ENCODE assay signal across 2 cellular contexts in the genomic region with DNA sequence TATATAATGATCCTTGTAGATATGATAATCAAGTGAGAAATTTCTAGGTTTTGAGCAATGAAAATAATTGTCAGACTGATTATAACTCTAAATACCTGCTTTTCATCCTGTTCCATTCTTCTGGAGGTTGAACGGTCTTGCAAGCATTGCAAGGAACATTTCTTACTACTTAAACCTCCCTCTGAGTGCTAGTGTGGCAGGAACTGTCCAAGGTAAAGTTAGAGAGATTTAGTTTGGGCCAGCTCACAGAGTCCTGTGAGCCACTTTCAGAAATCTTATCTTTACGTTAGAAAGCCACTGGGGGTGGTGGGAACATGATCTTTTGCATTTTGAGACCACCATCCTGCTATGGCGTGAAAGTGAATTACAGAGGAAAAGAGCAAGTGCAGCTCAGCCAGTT.
TF ChIP-seq lines count a peak whose summit lies in the region.

No MANE protein-coding gene starts in this region.

TF ChIP-seq in GM23338, 12 proteins besides CTCF, POLR2A, EP300 and RAD21 (continues in another document):
- TF ChIP-seq STAT1 (IDR thresholded peaks at IDR 0.05; ENCODE audit: unreplicated experiment) (no peak), NANOG (IDR thresholded peaks at IDR 0.05; ENCODE audit: borderline replicate concordance) (no peak), JUNB (IDR thresholded peaks at IDR 0.05; ENCODE audit: unreplicated experiment) (no peak), EZH2phosphoT487 (IDR thresholded peaks at IDR 0.05; ENCODE audit: unreplicated experiment) (no peak), POLR2AphosphoS5 (IDR thresholded peaks at IDR 0.05; ENCODE audit: low read depth) (no peak), ZNF331 (CRISPR knock-in tag; IDR thresholded peaks at IDR 0.05; ENCODE audit: low read depth) (no peak), EZH2 (IDR thresholded peaks at IDR 0.05; ENCODE audit: low read depth, unreplicated experiment) (no peak)
- TF ChIP-seq, protein P1, sequence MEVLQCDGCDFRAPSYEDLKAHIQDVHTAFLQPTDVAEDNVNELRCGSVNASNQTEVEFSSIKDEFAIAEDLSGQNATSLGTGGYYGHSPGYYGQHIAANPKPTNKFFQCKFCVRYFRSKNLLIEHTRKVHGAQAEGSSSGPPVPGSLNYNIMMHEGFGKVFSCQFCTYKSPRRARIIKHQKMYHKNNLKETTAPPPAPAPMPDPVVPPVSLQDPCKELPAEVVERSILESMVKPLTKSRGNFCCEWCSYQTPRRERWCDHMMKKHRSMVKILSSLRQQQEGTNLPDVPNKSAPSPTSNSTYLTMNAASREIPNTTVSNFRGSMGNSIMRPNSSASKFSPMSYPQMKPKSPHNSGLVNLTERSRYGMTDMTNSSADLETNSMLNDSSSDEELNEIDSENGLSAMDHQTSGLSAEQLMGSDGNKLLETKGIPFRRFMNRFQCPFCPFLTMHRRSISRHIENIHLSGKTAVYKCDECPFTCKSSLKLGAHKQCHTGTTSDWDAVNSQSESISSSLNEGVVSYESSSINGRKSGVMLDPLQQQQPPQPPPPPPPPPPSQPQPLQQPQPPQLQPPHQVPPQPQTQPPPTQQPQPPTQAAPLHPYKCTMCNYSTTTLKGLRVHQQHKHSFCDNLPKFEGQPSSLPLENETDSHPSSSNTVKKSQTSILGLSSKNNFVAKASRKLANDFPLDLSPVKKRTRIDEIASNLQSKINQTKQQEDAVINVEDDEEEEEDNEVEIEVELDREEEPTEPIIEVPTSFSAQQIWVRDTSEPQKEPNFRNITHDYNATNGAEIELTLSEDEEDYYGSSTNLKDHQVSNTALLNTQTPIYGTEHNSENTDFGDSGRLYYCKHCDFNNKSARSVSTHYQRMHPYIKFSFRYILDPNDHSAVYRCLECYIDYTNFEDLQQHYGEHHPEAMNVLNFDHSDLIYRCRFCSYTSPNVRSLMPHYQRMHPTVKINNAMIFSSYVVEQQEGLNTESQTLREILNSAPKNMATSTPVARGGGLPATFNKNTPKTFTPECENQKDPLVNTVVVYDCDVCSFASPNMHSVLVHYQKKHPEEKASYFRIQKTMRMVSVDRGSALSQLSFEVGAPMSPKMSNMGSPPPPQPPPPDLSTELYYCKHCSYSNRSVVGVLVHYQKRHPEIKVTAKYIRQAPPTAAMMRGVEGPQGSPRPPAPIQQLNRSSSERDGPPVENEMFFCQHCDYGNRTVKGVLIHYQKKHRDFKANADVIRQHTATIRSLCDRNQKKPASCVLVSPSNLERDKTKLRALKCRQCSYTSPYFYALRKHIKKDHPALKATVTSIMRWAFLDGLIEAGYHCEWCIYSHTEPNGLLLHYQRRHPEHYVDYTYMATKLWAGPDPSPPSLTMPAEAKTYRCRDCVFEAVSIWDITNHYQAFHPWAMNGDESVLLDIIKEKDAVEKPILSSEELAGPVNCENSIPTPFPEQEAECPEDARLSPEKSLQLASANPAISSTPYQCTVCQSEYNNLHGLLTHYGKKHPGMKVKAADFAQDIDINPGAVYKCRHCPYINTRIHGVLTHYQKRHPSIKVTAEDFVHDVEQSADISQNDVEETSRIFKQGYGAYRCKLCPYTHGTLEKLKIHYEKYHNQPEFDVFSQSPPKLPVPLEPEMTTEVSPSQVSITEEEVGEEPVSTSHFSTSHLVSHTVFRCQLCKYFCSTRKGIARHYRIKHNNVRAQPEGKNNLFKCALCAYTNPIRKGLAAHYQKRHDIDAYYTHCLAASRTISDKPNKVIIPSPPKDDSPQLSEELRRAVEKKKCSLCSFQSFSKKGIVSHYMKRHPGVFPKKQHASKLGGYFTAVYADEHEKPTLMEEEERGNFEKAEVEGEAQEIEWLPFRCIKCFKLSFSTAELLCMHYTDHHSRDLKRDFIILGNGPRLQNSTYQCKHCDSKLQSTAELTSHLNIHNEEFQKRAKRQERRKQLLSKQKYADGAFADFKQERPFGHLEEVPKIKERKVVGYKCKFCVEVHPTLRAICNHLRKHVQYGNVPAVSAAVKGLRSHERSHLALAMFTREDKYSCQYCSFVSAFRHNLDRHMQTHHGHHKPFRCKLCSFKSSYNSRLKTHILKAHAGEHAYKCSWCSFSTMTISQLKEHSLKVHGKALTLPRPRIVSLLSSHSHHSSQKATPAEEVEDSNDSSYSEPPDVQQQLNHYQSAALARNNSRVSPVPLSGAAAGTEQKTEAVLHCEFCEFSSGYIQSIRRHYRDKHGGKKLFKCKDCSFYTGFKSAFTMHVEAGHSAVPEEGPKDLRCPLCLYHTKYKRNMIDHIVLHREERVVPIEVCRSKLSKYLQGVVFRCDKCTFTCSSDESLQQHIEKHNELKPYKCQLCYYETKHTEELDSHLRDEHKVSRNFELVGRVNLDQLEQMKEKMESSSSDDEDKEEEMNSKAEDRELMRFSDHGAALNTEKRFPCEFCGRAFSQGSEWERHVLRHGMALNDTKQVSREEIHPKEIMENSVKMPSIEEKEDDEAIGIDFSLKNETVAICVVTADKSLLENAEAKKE (CRISPR knock-in tag; IDR thresholded peaks at IDR 0.05) = no peak
- TF ChIP-seq, protein P2, sequence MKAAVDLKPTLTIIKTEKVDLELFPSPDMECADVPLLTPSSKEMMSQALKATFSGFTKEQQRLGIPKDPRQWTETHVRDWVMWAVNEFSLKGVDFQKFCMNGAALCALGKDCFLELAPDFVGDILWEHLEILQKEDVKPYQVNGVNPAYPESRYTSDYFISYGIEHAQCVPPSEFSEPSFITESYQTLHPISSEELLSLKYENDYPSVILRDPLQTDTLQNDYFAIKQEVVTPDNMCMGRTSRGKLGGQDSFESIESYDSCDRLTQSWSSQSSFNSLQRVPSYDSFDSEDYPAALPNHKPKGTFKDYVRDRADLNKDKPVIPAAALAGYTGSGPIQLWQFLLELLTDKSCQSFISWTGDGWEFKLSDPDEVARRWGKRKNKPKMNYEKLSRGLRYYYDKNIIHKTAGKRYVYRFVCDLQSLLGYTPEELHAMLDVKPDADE (IDR thresholded peaks at IDR 0.05) = no peak
- TF ChIP-seq, protein P3, sequence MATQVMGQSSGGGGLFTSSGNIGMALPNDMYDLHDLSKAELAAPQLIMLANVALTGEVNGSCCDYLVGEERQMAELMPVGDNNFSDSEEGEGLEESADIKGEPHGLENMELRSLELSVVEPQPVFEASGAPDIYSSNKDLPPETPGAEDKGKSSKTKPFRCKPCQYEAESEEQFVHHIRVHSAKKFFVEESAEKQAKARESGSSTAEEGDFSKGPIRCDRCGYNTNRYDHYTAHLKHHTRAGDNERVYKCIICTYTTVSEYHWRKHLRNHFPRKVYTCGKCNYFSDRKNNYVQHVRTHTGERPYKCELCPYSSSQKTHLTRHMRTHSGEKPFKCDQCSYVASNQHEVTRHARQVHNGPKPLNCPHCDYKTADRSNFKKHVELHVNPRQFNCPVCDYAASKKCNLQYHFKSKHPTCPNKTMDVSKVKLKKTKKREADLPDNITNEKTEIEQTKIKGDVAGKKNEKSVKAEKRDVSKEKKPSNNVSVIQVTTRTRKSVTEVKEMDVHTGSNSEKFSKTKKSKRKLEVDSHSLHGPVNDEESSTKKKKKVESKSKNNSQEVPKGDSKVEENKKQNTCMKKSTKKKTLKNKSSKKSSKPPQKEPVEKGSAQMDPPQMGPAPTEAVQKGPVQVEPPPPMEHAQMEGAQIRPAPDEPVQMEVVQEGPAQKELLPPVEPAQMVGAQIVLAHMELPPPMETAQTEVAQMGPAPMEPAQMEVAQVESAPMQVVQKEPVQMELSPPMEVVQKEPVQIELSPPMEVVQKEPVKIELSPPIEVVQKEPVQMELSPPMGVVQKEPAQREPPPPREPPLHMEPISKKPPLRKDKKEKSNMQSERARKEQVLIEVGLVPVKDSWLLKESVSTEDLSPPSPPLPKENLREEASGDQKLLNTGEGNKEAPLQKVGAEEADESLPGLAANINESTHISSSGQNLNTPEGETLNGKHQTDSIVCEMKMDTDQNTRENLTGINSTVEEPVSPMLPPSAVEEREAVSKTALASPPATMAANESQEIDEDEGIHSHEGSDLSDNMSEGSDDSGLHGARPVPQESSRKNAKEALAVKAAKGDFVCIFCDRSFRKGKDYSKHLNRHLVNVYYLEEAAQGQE (IDR thresholded peaks at IDR 0.05; ENCODE audit: unreplicated experiment) = no peak

TF ChIP-seq in WTC11, 78 proteins besides CTCF, POLR2A, EP300 and RAD21:
- TF ChIP-seq SOX15 (CRISPR knock-in tag; IDR thresholded peaks at IDR 0.05) (no peak), MYBL2 (CRISPR knock-in tag; IDR thresholded peaks at IDR 0.05) (no peak), ZNF121 (CRISPR knock-in tag; IDR thresholded peaks at IDR 0.05) (no peak), ZNF396 (CRISPR knock-in tag; IDR thresholded peaks at IDR 0.05; ENCODE audit: borderline replicate concordance) (no peak), CREB1 (CRISPR knock-in tag; IDR thresholded peaks at IDR 0.05) (no peak), IRF2 (CRISPR knock-in tag; IDR thresholded peaks at IDR 0.05; ENCODE audit: borderline replicate concordance, low read depth) (no peak), CBFB (CRISPR knock-in tag; IDR thresholded peaks at IDR 0.05; ENCODE audit: low read depth) (no peak), NFATC4 (CRISPR knock-in tag; IDR thresholded peaks at IDR 0.05) (no peak), CREM (CRISPR knock-in tag; IDR thresholded peaks at IDR 0.05) (no peak), GTF2I (CRISPR knock-in tag; conservative IDR thresholded peaks at IDR 0.05) (no peak)
- TF ChIP-seq, protein P4, sequence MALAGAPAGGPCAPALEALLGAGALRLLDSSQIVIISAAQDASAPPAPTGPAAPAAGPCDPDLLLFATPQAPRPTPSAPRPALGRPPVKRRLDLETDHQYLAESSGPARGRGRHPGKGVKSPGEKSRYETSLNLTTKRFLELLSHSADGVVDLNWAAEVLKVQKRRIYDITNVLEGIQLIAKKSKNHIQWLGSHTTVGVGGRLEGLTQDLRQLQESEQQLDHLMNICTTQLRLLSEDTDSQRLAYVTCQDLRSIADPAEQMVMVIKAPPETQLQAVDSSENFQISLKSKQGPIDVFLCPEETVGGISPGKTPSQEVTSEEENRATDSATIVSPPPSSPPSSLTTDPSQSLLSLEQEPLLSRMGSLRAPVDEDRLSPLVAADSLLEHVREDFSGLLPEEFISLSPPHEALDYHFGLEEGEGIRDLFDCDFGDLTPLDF (CRISPR knock-in tag; IDR thresholded peaks at IDR 0.05) = no peak
- TF ChIP-seq, protein P5, sequence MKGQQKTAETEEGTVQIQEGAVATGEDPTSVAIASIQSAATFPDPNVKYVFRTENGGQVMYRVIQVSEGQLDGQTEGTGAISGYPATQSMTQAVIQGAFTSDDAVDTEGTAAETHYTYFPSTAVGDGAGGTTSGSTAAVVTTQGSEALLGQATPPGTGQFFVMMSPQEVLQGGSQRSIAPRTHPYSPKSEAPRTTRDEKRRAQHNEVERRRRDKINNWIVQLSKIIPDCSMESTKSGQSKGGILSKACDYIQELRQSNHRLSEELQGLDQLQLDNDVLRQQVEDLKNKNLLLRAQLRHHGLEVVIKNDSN (CRISPR knock-in tag; IDR thresholded peaks at IDR 0.05) = no peak
- TF ChIP-seq, protein P6, sequence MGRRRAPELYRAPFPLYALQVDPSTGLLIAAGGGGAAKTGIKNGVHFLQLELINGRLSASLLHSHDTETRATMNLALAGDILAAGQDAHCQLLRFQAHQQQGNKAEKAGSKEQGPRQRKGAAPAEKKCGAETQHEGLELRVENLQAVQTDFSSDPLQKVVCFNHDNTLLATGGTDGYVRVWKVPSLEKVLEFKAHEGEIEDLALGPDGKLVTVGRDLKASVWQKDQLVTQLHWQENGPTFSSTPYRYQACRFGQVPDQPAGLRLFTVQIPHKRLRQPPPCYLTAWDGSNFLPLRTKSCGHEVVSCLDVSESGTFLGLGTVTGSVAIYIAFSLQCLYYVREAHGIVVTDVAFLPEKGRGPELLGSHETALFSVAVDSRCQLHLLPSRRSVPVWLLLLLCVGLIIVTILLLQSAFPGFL (CRISPR knock-in tag; IDR thresholded peaks at IDR 0.05; ENCODE audit: borderline replicate concordance) = no peak
- TF ChIP-seq, protein P7, sequence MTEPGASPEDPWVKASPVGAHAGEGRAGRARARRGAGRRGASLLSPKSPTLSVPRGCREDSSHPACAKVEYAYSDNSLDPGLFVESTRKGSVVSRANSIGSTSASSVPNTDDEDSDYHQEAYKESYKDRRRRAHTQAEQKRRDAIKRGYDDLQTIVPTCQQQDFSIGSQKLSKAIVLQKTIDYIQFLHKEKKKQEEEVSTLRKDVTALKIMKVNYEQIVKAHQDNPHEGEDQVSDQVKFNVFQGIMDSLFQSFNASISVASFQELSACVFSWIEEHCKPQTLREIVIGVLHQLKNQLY (CRISPR knock-in tag; IDR thresholded peaks at IDR 0.05) = no peak
- TF ChIP-seq, protein P8, sequence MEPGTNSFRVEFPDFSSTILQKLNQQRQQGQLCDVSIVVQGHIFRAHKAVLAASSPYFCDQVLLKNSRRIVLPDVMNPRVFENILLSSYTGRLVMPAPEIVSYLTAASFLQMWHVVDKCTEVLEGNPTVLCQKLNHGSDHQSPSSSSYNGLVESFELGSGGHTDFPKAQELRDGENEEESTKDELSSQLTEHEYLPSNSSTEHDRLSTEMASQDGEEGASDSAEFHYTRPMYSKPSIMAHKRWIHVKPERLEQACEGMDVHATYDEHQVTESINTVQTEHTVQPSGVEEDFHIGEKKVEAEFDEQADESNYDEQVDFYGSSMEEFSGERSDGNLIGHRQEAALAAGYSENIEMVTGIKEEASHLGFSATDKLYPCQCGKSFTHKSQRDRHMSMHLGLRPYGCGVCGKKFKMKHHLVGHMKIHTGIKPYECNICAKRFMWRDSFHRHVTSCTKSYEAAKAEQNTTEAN (CRISPR knock-in tag; IDR thresholded peaks at IDR 0.05) = no peak
